Comparison of ENCODE assay signal across 10 cellular contexts in the genomic region with DNA sequence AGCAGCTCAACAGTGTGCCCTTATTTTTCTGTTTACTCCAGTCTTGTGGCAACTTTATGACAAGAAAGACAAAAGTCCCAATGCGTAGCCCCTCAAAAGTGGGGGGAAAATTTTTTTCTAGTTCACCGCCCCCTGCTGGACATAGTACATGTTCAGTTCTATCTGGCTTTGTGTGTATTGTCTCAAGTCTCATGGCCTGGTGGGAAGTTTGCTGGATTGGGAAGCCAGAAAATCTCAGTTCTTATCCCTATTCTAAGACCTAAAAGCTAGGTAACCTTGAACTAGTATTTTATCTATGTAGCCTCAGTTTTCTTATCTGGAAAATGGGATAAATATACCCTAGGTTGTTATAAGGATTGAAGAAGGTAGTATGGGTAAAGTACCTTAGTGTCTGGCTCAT. TPM values are rescaled to one million over a fixed set of nuclear protein-coding genes. Genes with fewer than 3 reads are reported as not detected.
DNase-seq lines count a peak whose midpoint lies in the region; ATAC-seq and TF ChIP-seq lines count a peak whose summit lies in the region.
"Had no signal": no experiment of that assay in that cellular context is flagged by ENCODE, and none has a peak within 500 bp of the region (broad histone marks: within the 10 kb centered on the region; RNA-seq: fewer than 3 reads in every experiment).

No MANE protein-coding gene starts in this region.

- H3K4me1 Mint-ChIP-seq in activated T-cell treated with anti-CD3 and anti-CD28 coated beads, Interleukin-2, amount 50 U/mL, for 4 hours (ENCODE audit: low read depth), result peaks cover 2% of the 10 kb centered on the region

- TF ChIP-seq CTCF in AG10803 (conservative IDR thresholded peaks at IDR 0.05; ENCODE audit: low read length), result peak; percentile 53
- TF ChIP-seq CTCF in kidney epithelial cell (IDR thresholded peaks at IDR 0.05; ENCODE audit: insufficient read depth, low read length, poor library complexity, severe bottlenecking), result peak; percentile 39

- H3K4me3 Mint-ChIP-seq in activated T-cell treated with anti-CD3 and anti-CD28 coated beads, Interleukin-2, amount 50 U/mL, for 4 hours, result no peak overlapping the region
- H3K4me3 Mint-ChIP-seq: activated T-helper 1 cell treated with anti-CD3 and anti-CD28 coated beads, Interleukin-12 subunit alpha, Interleukin-12 subunit beta, Interleukin-2, Interleukin-4 antibody, amounts not matched to agents 30 ng/mL and 10 ng/mL and 1 ng/mL, durations not matched to agents 14 hours and 24 hours and 36 hours had no signal

- H3K79me2 ChIP-seq in GM23248 (ENCODE audit: insufficient read depth), result no peaks in the 10 kb centered on the region

- no peaks in the 10 kb centered on the region for H3K4me1 ChIP-seq in GM23248 (ENCODE audit: insufficient read depth)

- H2AFZ ChIP-seq in GM23248, result no peak overlapping the region

- peaks cover 44% of the 10 kb centered on the region for H3K36me3 Mint-ChIP-seq in activated T-cell treated with anti-CD3 and anti-CD28 coated beads, Interleukin-2, amount 50 U/mL, for 4 hours (ENCODE audit: insufficient read depth)

- H3K4me3 ChIP-seq in AG10803 (ENCODE audit: low read length) (no peak overlapping the region), GM23248 (no peak overlapping the region), kidney epithelial cell (ENCODE audit: low read depth, low read length) (no peak overlapping the region)

- no peaks in the 10 kb centered on the region for H3K27me3 ChIP-seq in GM23248 (replicated peaks; ENCODE audit: insufficient read depth)
- no peaks in the 10 kb centered on the region for H3K27me3 ChIP-seq in kidney epithelial cell (ENCODE audit: control insufficient read depth, insufficient read depth, low read length)

- no peaks in the 10 kb centered on the region; the same call in 1 of the 2 replicates for H4K20me1 ChIP-seq in GM23248 (ENCODE audit: insufficient read depth)

- H3K9me3 Mint-ChIP-seq in activated T-cell treated with anti-CD3 and anti-CD28 coated beads, Interleukin-2, amount 50 U/mL, for 4 hours, result no peaks in the 10 kb centered on the region
- H3K9me3 Mint-ChIP-seq: activated T-helper 1 cell treated with anti-CD3 and anti-CD28 coated beads, Interleukin-12 subunit alpha, Interleukin-12 subunit beta, Interleukin-2, Interleukin-4 antibody, amounts not matched to agents 30 ng/mL and 10 ng/mL and 1 ng/mL, durations not matched to agents 14 hours and 24 hours and 36 hours had no signal

- H3K27me3 Mint-ChIP-seq in activated T-cell treated with anti-CD3 and anti-CD28 coated beads, Interleukin-2, amount 50 U/mL, for 4 hours (ENCODE audit: low read depth), result no peaks in the 10 kb centered on the region

- in situ Hi-C loops in GM23248 (cut with MboI), result no loop called here

- no peak overlapping the region for H3K27ac ChIP-seq in GM23248

- H3K9ac ChIP-seq in GM23248, result no peak overlapping the region

- H3K36me3 ChIP-seq in GM23248 (ENCODE audit: low read depth), result peaks cover 19% of the 10 kb centered on the region; the same call in 1 of the 2 replicates
- peaks cover 2% of the 10 kb centered on the region for H3K36me3 ChIP-seq in kidney epithelial cell (ENCODE audit: control insufficient read depth, insufficient read depth, low read length)

- DNase-seq in AG10803 (ENCODE audit: low read depth) (no peak), GM23248 (peak; percentile 32), kidney epithelial cell (ENCODE audit: low read depth) (no peak), SHP77 (lab: John Stamatoyannopoulos, UW) (no peak)
- peak; percentile 31 for DNase-seq in activated T-cell treated with anti-CD3 and anti-CD28 coated beads, Interleukin-2, amount 50 U/mL, for 4 hours

- H3K9me3 ChIP-seq in GM23248 (ENCODE audit: low read depth), result no peaks in the 10 kb centered on the region

- H3K4me2 ChIP-seq in GM23248 (ENCODE audit: unreplicated experiment), result no peak overlapping the region

- ATAC-seq in activated T-cell treated with anti-CD3 and anti-CD28 coated beads, Interleukin-2, amount 50 U/mL, for 4 hours, result no peak
- no peak for ATAC-seq in GM19455 (IDR thresholded peaks at IDR 0.05; ENCODE audit: unreplicated experiment)
- no peak for ATAC-seq in GM21723 (IDR thresholded peaks at IDR 0.05; ENCODE audit: unreplicated experiment)
- ATAC-seq in GM18907 (IDR thresholded peaks at IDR 0.05; ENCODE audit: unreplicated experiment), result no peak
- ATAC-seq: left lobe of liver had no signal

- 80 to 90% methylated on average over 2 of the region's 2 CpGs for WGBS in GM23248 (ENCODE audit: low coverage in 1 of 2, low lambda C conversion rate in 2 of 2, missing lambda C conversion rate in 2 of 2), 2 experiments

- H3F3A ChIP-seq in GM23248 (ENCODE audit: insufficient read depth), result 0 out of 2 replicates have a peak, but pooled peaks cover 9% of the 10 kb centered on the region

- H3K9me2 ChIP-seq in GM23248 (ENCODE audit: insufficient read depth), result no peaks in the 10 kb centered on the region

RNA-seq across cellular contexts. Expression of a gene that starts 55.8 kb away (rescaled TPM):
- total RNA-seq in GM23248 (2014; rRNA removed; shearing (Covaris generic)), result 22.5 and 23.6 TPM in 2 replicates
- 26.9 and 29.5 TPM in 2 replicates for polyA plus RNA-seq in GM23248 (2016; fragmentation: Nextera tagmentation; extraction: Ambion mirVana)
- 10 to 100 TPM in 1 of 3 donors, 1 to 10 TPM in 2; 7.6 to 11.4 (median 9.2) TPM for total RNA-seq in activated T-cell treated with anti-CD3 and anti-CD28 coated beads, Interleukin-2, amount 50 U/mL, for 4 hours
- total RNA-seq in kidney epithelial cell, result 7.5 and 15.3 TPM in 2 replicates

RNA-seq across cellular contexts. Expression of a gene that starts 56.9 kb away (rescaled TPM):
- 16.8 and 18.0 TPM in 2 replicates for total RNA-seq in GM23248 (2014; rRNA removed; shearing (Covaris generic))
- polyA plus RNA-seq in GM23248 (2016; fragmentation: Nextera tagmentation; extraction: Ambion mirVana), result 10.7 and 12.4 TPM in 2 replicates
- 10 to 100 TPM; 14.4 to 17.9 (median 16.4) TPM for total RNA-seq in activated T-cell treated with anti-CD3 and anti-CD28 coated beads, Interleukin-2, amount 50 U/mL, for 4 hours
- total RNA-seq in kidney epithelial cell, result 22.7 and 24.9 TPM in 2 replicates

Comparison
In these comparisons a context has a peak if more than half of its experiments do, and no peak if none do; other contexts are left out.
1. DNase-seq: peak in GM23248 (single experiment) and activated T-cell treated with anti-CD3 and anti-CD28 coated beads, Interleukin-2, amount 50 U/mL, for 4 hours (single experiment); none in AG10803 (single experiment), kidney epithelial cell (single experiment) and SHP77 (0 of 2).